ENCODE assay signal across 11 cellular contexts in the genomic region with DNA sequence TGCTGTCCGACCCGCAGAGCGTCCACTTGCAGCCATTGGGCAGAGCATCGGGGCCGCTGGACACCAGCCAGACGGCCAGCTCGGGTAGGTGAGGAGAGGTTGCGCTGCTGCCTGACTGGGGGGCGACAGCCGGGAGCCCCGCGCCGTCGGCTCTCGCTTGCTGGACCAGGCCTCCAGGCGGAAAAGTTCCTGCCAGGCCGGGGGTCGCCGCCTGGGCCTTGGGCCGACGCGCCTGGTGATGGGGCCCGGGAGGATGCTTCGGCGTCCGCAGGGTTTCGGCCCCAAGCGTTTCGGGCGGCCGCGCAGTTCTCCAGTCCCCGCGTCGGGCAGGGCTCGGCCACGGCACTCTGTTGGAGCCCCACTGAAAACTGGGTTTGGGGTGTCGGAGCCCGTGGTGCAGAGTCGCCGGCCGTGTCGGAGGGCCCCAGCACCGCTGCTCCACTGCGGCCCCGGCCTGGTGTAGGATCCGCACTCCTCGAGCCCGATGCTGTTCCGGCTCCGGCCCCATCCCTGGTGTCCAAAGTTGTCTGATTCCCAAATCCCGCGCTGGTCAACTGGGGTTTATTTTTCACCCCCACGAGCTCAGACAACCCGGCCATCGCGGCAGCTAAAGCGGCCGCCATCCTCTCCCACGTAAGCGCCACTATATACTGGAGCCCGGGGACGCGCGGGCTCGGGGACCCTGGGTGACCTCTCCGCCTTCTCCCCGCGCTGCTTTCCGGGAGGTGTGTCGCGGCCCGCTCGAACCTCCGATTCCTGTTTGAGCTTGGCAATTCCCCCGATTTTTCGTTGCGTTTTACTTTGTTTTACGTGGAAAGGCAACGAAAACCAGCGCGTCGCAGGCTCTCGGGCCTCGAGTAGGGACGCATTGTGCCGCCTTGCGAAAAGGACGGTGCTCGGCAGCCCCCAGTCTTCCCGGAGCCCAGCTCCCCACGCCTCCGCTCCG. TPM values are rescaled to one million over a fixed set of nuclear protein-coding genes. Genes with fewer than 3 reads are reported as not detected.
DNase-seq lines count a peak whose midpoint lies in the region; ATAC-seq and TF ChIP-seq lines count a peak whose summit lies in the region.
"Had no signal": no experiment of that assay in that cellular context is flagged by ENCODE, and none has a peak within 500 bp of the region (broad histone marks: within the 10 kb centered on the region; RNA-seq: fewer than 3 reads in every experiment).

No MANE protein-coding gene starts in this region.

- intact Hi-C loops in transverse colon (cut with DNase I; ENCODE audit: low total_unique reads): no loop called here

- peaks cover 79% of the 10 kb centered on the region for H3K27me3 ChIP-seq in iPS-15b (ENCODE audit: control insufficient read depth, insufficient read depth, low read length)
- H3K27me3 ChIP-seq in smooth muscle cell (ENCODE audit: low read depth): peaks cover 97% of the 10 kb centered on the region
- H3K27me3 ChIP-seq in transverse colon: peaks cover 88% of the 10 kb centered on the region

- H3K9ac ChIP-seq in iPS-15b (ENCODE audit: low read depth, low read length) (no peak overlapping the region), smooth muscle cell (ENCODE audit: low read depth) (no peak overlapping the region)

- peaks cover 6% of the 10 kb centered on the region for H3K4me1 Mint-ChIP-seq in activated T-helper 17 cell treated with anti-CD3 and anti-CD28 coated beads, Interleukin-2, amount 50 U/mL, for 72 hours

- in situ Hi-C loops in transverse colon (cut with MboI; ENCODE audit: low pct_ligation_motif_present in 1 of 4, low pct_unique_long_range_greater_than_20kb in 1 of 4, low sequenced_read_pairs in 3 of 4): no loop called here

- no peak for TF ChIP-seq POLR2A in transverse colon (IDR thresholded peaks at IDR 0.05)

- no peaks in the 10 kb centered on the region for H3F3A ChIP-seq in smooth muscle cell (ENCODE audit: low read depth)

- TF ChIP-seq CTCF in smooth muscle cell (IDR thresholded peaks at IDR 0.05; ENCODE audit: borderline replicate concordance, insufficient read depth, poor library complexity, severe bottlenecking): no peak
- no peak for TF ChIP-seq CTCF in transverse colon (IDR thresholded peaks at IDR 0.05)

- no peaks in the 10 kb centered on the region for H3K9me3 Mint-ChIP-seq in activated T-helper 17 cell treated with anti-CD3 and anti-CD28 coated beads, Interleukin-2, amount 50 U/mL, for 72 hours

- H3K4me3 ChIP-seq in iPS-15b (ENCODE audit: low read depth, low read length) (peak overlapping the region; percentile 46), smooth muscle cell (no peak overlapping the region), transverse colon (peak overlapping the region in 2 of 4 donors; percentile 11 to 26)
- H3K4me3 ChIP-seq: uterus had no signal

- no peaks in the 10 kb centered on the region for H3K79me2 ChIP-seq in smooth muscle cell (ENCODE audit: low read depth)

- no peaks in the 10 kb centered on the region for H4K20me1 ChIP-seq in smooth muscle cell (ENCODE audit: low read depth)

- peak; percentile 12 for ATAC-seq in activated T-helper 17 cell treated with anti-CD3 and anti-CD28 coated beads, Interleukin-2, amount 50 U/mL, for 72 hours (replicated peaks)
- ATAC-seq in HG03571 (IDR thresholded peaks at IDR 0.05; ENCODE audit: unreplicated experiment): no peak

- H2AFZ ChIP-seq in smooth muscle cell (ENCODE audit: low read depth): peak overlapping the region; percentile 33

- no peak overlapping the region for H3K27ac ChIP-seq in smooth muscle cell (ENCODE audit: low read depth)
- no peak overlapping the region for H3K27ac ChIP-seq in transverse colon
- H3K27ac ChIP-seq: uterus had no signal

- H3K36me3 ChIP-seq in iPS-15b (ENCODE audit: control insufficient read depth, insufficient read depth, low read length) (no peaks in the 10 kb centered on the region), smooth muscle cell (ENCODE audit: low read depth) (no peaks in the 10 kb centered on the region), transverse colon (no peaks in the 10 kb centered on the region)
- H3K36me3 ChIP-seq: uterus had no signal

- no peak overlapping the region for H3K27ac Mint-ChIP-seq in activated T-helper 17 cell treated with anti-CD3 and anti-CD28 coated beads, Interleukin-2, amount 50 U/mL, for 72 hours

- peak overlapping the region; percentile 48 for H3K4me3 Mint-ChIP-seq in activated T-helper 17 cell treated with anti-CD3 and anti-CD28 coated beads, Interleukin-2, amount 50 U/mL, for 72 hours

- peaks cover 60% of the 10 kb centered on the region for H3K27me3 Mint-ChIP-seq in activated T-helper 17 cell treated with anti-CD3 and anti-CD28 coated beads, Interleukin-2, amount 50 U/mL, for 72 hours

- peak overlapping the region; percentile 68 for H3K4me2 ChIP-seq in smooth muscle cell

- no peaks in the 10 kb centered on the region for H3K9me3 ChIP-seq in iPS-15b (ENCODE audit: control insufficient read depth, insufficient read depth, low read length)
- no peaks in the 10 kb centered on the region for H3K9me3 ChIP-seq in smooth muscle cell (replicated peaks; ENCODE audit: low read depth)
- no peaks in the 10 kb centered on the region for H3K9me3 ChIP-seq in transverse colon
- H3K9me3 ChIP-seq: uterus had no signal

- no peak for TF ChIP-seq EP300 in transverse colon (IDR thresholded peaks at IDR 0.05; ENCODE audit: low read depth)

- 3% methylated on average over 94 of the region's 94 CpGs for WGBS in smooth muscle cell (ENCODE audit: low lambda C conversion rate)
- 8% methylated on average over 86 of the region's 94 CpGs; no CpG with 5 or more reads in 1 of the 2 donors for WGBS in transverse colon (ENCODE audit: low coverage in 1 of 2), 2 donors

- H3K4me1 ChIP-seq in iPS-15b (ENCODE audit: control insufficient read depth, insufficient read depth, low read length) (peaks cover 6% of the 10 kb centered on the region), smooth muscle cell (ENCODE audit: low read depth) (peaks cover 8% of the 10 kb centered on the region), transverse colon (peaks cover 14 to 27% (median 20%) of the 10 kb centered on the region in 4 donors)

- H3K36me3 Mint-ChIP-seq in activated T-helper 17 cell treated with anti-CD3 and anti-CD28 coated beads, Interleukin-2, amount 50 U/mL, for 72 hours (ENCODE audit: low read depth): peaks cover 9% of the 10 kb centered on the region

- DNase-seq in NCI-H524 (lab: John Stamatoyannopoulos, UW) (peak; percentile 36 to 61), NCI-H524 treated with DMSO at 0.1 percent for 48 hours (lab: John Stamatoyannopoulos, UW) (no peak), smooth muscle cell (lab: John Stamatoyannopoulos, UW; ENCODE audit: unreplicated experiment) (no peak), transverse colon (no peak), GDM1 (lab: John Stamatoyannopoulos, UW) (no peak)
- DNase-seq: foreskin melanocyte, uterus had no signal

RNA-seq across cellular contexts. Expression of a gene that starts 0.9 kb away (rescaled TPM):
- total RNA-seq in activated T-helper 17 cell treated with anti-CD3 and anti-CD28 coated beads, Interleukin-2, amount 50 U/mL, for 72 hours: not detected
- not detected in 2 replicates for total RNA-seq in smooth muscle cell
- not detected in 2 replicates for polyA plus RNA-seq in smooth muscle cell
- not detected for total RNA-seq in transverse colon
- total RNA-seq: RPMI7951, uterus had no signal

Comparison
In these comparisons a context has a peak if more than half of its experiments do, and no peak if none do; other contexts are left out.
1. DNase-seq: peak in NCI-H524 (2 of 2); none in NCI-H524 treated with DMSO at 0.1 percent for 48 hours (single experiment), smooth muscle cell (single experiment), transverse colon (single experiment) and GDM1 (single experiment).